ENCODE assay signal across 8 cellular contexts in the genomic region with DNA sequence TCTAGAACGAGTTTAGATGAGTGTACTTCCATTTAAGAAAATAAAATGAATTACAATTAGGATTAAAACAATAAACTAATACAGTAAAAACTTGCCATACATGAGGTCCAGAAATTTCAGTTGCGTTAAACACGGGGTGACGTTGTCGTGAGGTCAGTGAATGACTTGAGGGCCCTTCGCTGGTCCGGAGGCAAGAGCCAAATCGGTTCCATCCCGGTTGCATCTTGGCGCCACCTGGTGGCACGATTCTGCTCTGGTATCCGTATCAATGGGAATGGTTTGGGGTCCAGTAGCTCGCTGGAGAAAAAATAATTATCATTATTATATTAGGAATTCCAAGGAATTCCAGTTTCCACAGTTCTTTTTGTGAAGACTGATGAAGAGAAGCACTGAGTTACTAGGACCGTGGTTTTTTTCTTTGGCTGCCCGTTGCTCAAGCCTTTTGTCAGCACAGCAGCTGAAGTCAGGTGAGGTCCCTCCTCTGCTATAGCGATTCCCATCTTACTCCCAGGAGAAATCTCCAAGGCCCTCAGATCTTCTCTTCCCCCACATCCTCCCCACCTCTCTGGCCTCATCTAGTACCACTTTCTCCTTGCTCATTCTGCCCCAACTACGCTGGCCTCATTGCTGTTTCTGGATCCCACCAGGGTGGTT.
A peak's percentile ranks its signal among the peaks of the same experiment; 100 is the strongest.
DNase-seq lines count a peak whose midpoint lies in the region; ATAC-seq and TF ChIP-seq lines count a peak whose summit lies in the region.

No MANE protein-coding gene starts in this region.

- no peak overlapping the region for H3K4me3 Mint-ChIP-seq in progenitor cell of endocrine pancreas (ENCODE audit: low read depth)

- H3K4me3 ChIP-seq in aorta (ENCODE audit: low read length in 2 of 2) = no peak overlapping the region

- H3K4me1 ChIP-seq in aorta (ENCODE audit: control insufficient read depth in 1 of 2, insufficient read depth in 2 of 2, low read length in 2 of 2) = no peaks in the 10 kb centered on the region

- H3K9me3 ChIP-seq in aorta (ENCODE audit: control insufficient read depth, low read length) = no peaks in the 10 kb centered on the region

- no peaks in the 10 kb centered on the region for H3K36me3 ChIP-seq in aorta (ENCODE audit: control insufficient read depth in 1 of 2, insufficient read depth in 2 of 2, low read length in 1 of 2)

- H3K27me3 ChIP-seq in aorta (ENCODE audit: control insufficient read depth in 1 of 2, insufficient read depth in 2 of 2, low read length in 1 of 2) = no peaks in the 10 kb centered on the region

- peak; percentile 87 for DNase-seq in Right ventricle myocardium inferior (ENCODE audit: missing footprints)
- DNase-seq in cardiac septum (ENCODE audit: low spot score) = no peak
- peak; percentile 38 for DNase-seq in KG1 (lab: John Stamatoyannopoulos, UW)
- peak; percentile 65 to 69 for DNase-seq in SHP77 (lab: John Stamatoyannopoulos, UW)
- DNase-seq in activated effector memory CD4-positive, alpha-beta T cell treated with anti-CD3 and anti-CD28 coated beads, Interleukin-2, amount 50 U/mL, for 16 hours = peak; percentile 90
- DNase-seq in germinal center (ENCODE audit: low spot score) = peak; percentile 56
- peak; percentile 64 for DNase-seq in progenitor cell of endocrine pancreas (ENCODE audit: low spot score, unreplicated experiment)
- DNase-seq in aorta = peak; percentile 77 to 92

- no peak for ATAC-seq in Right ventricle myocardium inferior
- peak; percentile 67 for ATAC-seq in aorta (ENCODE audit: low FRiP score)

- intact Hi-C loops in Right ventricle myocardium inferior (cut with DNase I) = loop anchor here (2.0 kb wide), 1 partner anchor 625 kb away; no protein-coding TSS in a partner anchor
- intact Hi-C loops in cardiac septum (cut with DNase I) = loop anchor here (2.0 to 10.0 kb wide), 2 partner anchors 625 to 701 kb away; no protein-coding TSS in a partner anchor
- intact Hi-C loops in aorta (cut with DNase I) = loop anchor here in 1 of 2 donors (2.0 kb wide), 1 partner anchor 625 kb away; no protein-coding TSS in a partner anchor

- no peak overlapping the region for H3K27ac ChIP-seq in aorta (ENCODE audit: low read depth in 1 of 2, low read length in 2 of 2)

- no peak overlapping the region for H3K27ac Mint-ChIP-seq in progenitor cell of endocrine pancreas

- peaks cover 12% of the 10 kb centered on the region for H3K4me1 Mint-ChIP-seq in progenitor cell of endocrine pancreas (ENCODE audit: low read depth)

- H3K36me3 Mint-ChIP-seq in progenitor cell of endocrine pancreas (ENCODE audit: insufficient read depth) = peaks cover 5% of the 10 kb centered on the region

- H3K9me3 Mint-ChIP-seq in progenitor cell of endocrine pancreas (ENCODE audit: low read depth) = peaks cover 12% of the 10 kb centered on the region

- peaks cover 6% of the 10 kb centered on the region for H3K27me3 Mint-ChIP-seq in progenitor cell of endocrine pancreas

- WGBS in aorta, 2 donors = 26 to 27% methylated on average over 17 of the region's 17 CpGs

- peak; percentile 82 for TF ChIP-seq CTCF in progenitor cell of endocrine pancreas (IDR thresholded peaks at IDR 0.05; ENCODE audit: unreplicated experiment)
